ENCODE assay signal across 17 cellular contexts in genomic region chr2:23843051-23843976, GRCh38.
DNase-seq lines count a peak whose midpoint lies in the region; ATAC-seq and TF ChIP-seq lines count a peak whose summit lies in the region.
"Had no signal": no experiment of that assay in that cellular context is flagged by ENCODE, and none has a peak within 500 bp of the region (broad histone marks: within the 10 kb centered on the region; RNA-seq: fewer than 3 reads in every experiment).

No MANE protein-coding gene starts in this region.

- WGBS in H9 (ENCODE audit: extremely low coverage, insufficient read length, low lambda C conversion rate): no CpG with 5 or more reads among the region's 7 CpGs
- 47% methylated on average over 2 of the region's 7 CpGs for WGBS in right lobe of liver (ENCODE audit: insufficient coverage, low coverage, low lambda C conversion rate, missing lambda C conversion rate)

- peaks cover 9 to 15% of the 10 kb centered on the region in 2 experiments for H3K4me1 Mint-ChIP-seq in H9
- H3K4me1 Mint-ChIP-seq in dendritic cell treated with granulocyte-macrophage colony-stimulating factor and Interleukin-4, amounts not matched to agents 40 ng/mL and 50 ng/mL, for 4 days (ENCODE audit: low read depth): peaks cover 7% of the 10 kb centered on the region

- H3K56ac ChIP-seq in H9 (ENCODE audit: insufficient read length, low read depth, low read length): no peak overlapping the region

- no peak for TF ChIP-seq POLR2A in right lobe of liver (IDR thresholded peaks at IDR 0.05)

- peak; percentile 56 to 87 (median 68) for ATAC-seq in right lobe of liver
- ATAC-seq: T-helper 17 cell had no signal

- no peak overlapping the region for H3K4me3 Mint-ChIP-seq in H9
- H3K4me3 Mint-ChIP-seq in dendritic cell treated with granulocyte-macrophage colony-stimulating factor and Interleukin-4, amounts not matched to agents 40 ng/mL and 50 ng/mL, for 4 days: no peak overlapping the region
- H3K4me3 Mint-ChIP-seq: T-helper 17 cell, type B pancreatic cell had no signal

- H3K27me3 ChIP-seq in ACC112 (ENCODE audit: insufficient read depth, low read length) (no peaks in the 10 kb centered on the region), H9 (ENCODE audit: insufficient read depth, low read length) (no peaks in the 10 kb centered on the region), right lobe of liver (no peaks in the 10 kb centered on the region)
- H3K27me3 ChIP-seq: BLaER1, ovary had no signal

- H2AFZ ChIP-seq in ACC112 (ENCODE audit: low read length, unreplicated experiment) (peak overlapping the region; percentile 24), H9 (ENCODE audit: low read length) (no peak overlapping the region)

- H3K23ac ChIP-seq in H9 (ENCODE audit: insufficient read length, low read depth, low read length): no peak overlapping the region

- H4K8ac ChIP-seq in H9 (replicated peaks; ENCODE audit: insufficient read length, low read depth, low read length): no peak overlapping the region

- H3K79me2 ChIP-seq in ACC112 (ENCODE audit: control insufficient read depth, insufficient read depth, low read length, unreplicated experiment) (peaks cover 6% of the 10 kb centered on the region), H9 (ENCODE audit: insufficient read depth, low read length) (no peaks in the 10 kb centered on the region)

- H3K4ac ChIP-seq in H9 (ENCODE audit: low read depth, low read length): no peak overlapping the region

- H3K14ac ChIP-seq in H9 (ENCODE audit: insufficient read depth, low read length): no peak overlapping the region

- no peak overlapping the region for H2BK15ac ChIP-seq in H9 (ENCODE audit: low read depth, low read length)

- H2BK12ac ChIP-seq in H9 (ENCODE audit: insufficient read length, low read depth, low read length): no peak overlapping the region

- H3K9me3 ChIP-seq in H9 (ENCODE audit: control insufficient read depth, low read depth, low read length) (no peaks in the 10 kb centered on the region), right lobe of liver (no peaks in the 10 kb centered on the region)
- H3K9me3 ChIP-seq: ovary had no signal

- H3T11ph ChIP-seq in H9 (ENCODE audit: low read length): no peak overlapping the region

- peaks cover 16 to 34% (median 17%) of the 10 kb centered on the region in 3 experiments for H3K36me3 Mint-ChIP-seq in H9 (ENCODE audit: insufficient read depth in 1 of 3, low read depth in 3 of 3)
- peaks cover 77% of the 10 kb centered on the region for H3K36me3 Mint-ChIP-seq in dendritic cell treated with granulocyte-macrophage colony-stimulating factor and Interleukin-4, amounts not matched to agents 40 ng/mL and 50 ng/mL, for 4 days (ENCODE audit: low read depth)

- H3K9me3 Mint-ChIP-seq in H9: peaks cover 4 to 5% of the 10 kb centered on the region in 2 experiments; a peak in 3 of 5 replicates
- H3K9me3 Mint-ChIP-seq in dendritic cell treated with granulocyte-macrophage colony-stimulating factor and Interleukin-4, amounts not matched to agents 40 ng/mL and 50 ng/mL, for 4 days: no peaks in the 10 kb centered on the region

- H3K27ac ChIP-seq in ACC112 (ENCODE audit: low read depth, low read length) (peak overlapping the region; percentile 52), H9 (ENCODE audit: insufficient read length, low read depth, low read length) (no peak overlapping the region), right lobe of liver (no peak overlapping the region)
- H3K27ac ChIP-seq: BLaER1, ovary had no signal

- peak overlapping the region; percentile 23 for H2BK120ac ChIP-seq in H9 (ENCODE audit: low read depth, low read length, poor library complexity, severe bottlenecking)

- H4K20me1 ChIP-seq in H9 (ENCODE audit: control insufficient read depth, insufficient read depth, insufficient read length): no peaks in the 10 kb centered on the region
- H4K20me1 ChIP-seq: BLaER1 had no signal

- H3K9ac ChIP-seq in H9 (ENCODE audit: extremely low read depth, insufficient read length, low read length): no peak overlapping the region
- H3K9ac ChIP-seq: BLaER1 had no signal

- H3K4me1 ChIP-seq in ACC112 (ENCODE audit: control insufficient read depth, insufficient read depth, low read length, unreplicated experiment): peaks cover 6% of the 10 kb centered on the region
- no peaks in the 10 kb centered on the region for H3K4me1 ChIP-seq in H9 (ENCODE audit: insufficient read depth, low read length)
- no peaks in the 10 kb centered on the region for H3K4me1 ChIP-seq in right lobe of liver
- H3K4me1 ChIP-seq: BLaER1 had no signal

- no peaks in the 10 kb centered on the region for H3K23me2 ChIP-seq in H9 (ENCODE audit: insufficient read length, low read depth, low read length, poor library complexity, severe bottlenecking)

- H3K27ac Mint-ChIP-seq in H9: peak overlapping the region; percentile 15 to 83 (median 27); a peak in 5 of 7 replicates
- peak overlapping the region; percentile 15 for H3K27ac Mint-ChIP-seq in dendritic cell treated with granulocyte-macrophage colony-stimulating factor and Interleukin-4, amounts not matched to agents 40 ng/mL and 50 ng/mL, for 4 days
- H3K27ac Mint-ChIP-seq: type B pancreatic cell had no signal

- H3K4me3 ChIP-seq in ACC112 (ENCODE audit: low read depth, low read length): peak overlapping the region; percentile 29
- H3K4me3 ChIP-seq in right lobe of liver: no peak overlapping the region
- H3K4me3 ChIP-seq: BLaER1, ovary had no signal

- H2BK20ac ChIP-seq in H9 (ENCODE audit: low read depth, low read length, poor library complexity, severe bottlenecking): no peak overlapping the region

- no peaks in the 10 kb centered on the region for H3K79me1 ChIP-seq in H9 (ENCODE audit: insufficient read depth, low read depth, low read length, poor library complexity, severe bottlenecking)

- no peak overlapping the region for H4K91ac ChIP-seq in H9 (ENCODE audit: insufficient read length, low read depth, low read length)

- H2BK5ac ChIP-seq in H9 (ENCODE audit: insufficient read length, low read length): no peak overlapping the region

- TF ChIP-seq CTCF in H9 (conservative IDR thresholded peaks at IDR 0.05) (no peak), right lobe of liver (IDR thresholded peaks at IDR 0.05) (no peak)

- H3K4me2 ChIP-seq in H9 (ENCODE audit: insufficient read depth, insufficient read length, low read length): no peak overlapping the region
- H3K4me2 ChIP-seq: BLaER1 had no signal

- H4K5ac ChIP-seq in H9 (ENCODE audit: insufficient read length, low read depth, low read length): no peak overlapping the region

- intact Hi-C loops in dendritic cell treated with granulocyte-macrophage colony-stimulating factor and Interleukin-4, amounts not matched to agents 40 ng/mL and 50 ng/mL, for 4 days (cut with micrococcal nuclease): no loop called here
- intact Hi-C loops in right lobe of liver (cut with DNase I): no loop called here

- peaks cover 10% of the 10 kb centered on the region for H3K36me3 ChIP-seq in ACC112 (ENCODE audit: insufficient read depth, low read length)
- H3K36me3 ChIP-seq in right lobe of liver: no peaks in the 10 kb centered on the region
- H3K36me3 ChIP-seq: ovary had no signal

- no peak for DNase-seq in H9
- DNase-seq in right lobe of liver: no peak
- no peak for DNase-seq in cortex of kidney (lab: John Stamatoyannopoulos, UW)
- no peak for DNase-seq in SK-N-DZ (ENCODE audit: low spot score)
- DNase-seq in NCI-H774 (lab: John Stamatoyannopoulos, UW): no peak
- no peak for DNase-seq in NCI-H82 treated with DMSO at 0.1 percent for 48 hours (lab: John Stamatoyannopoulos, UW; ENCODE audit: unreplicated experiment)
- DNase-seq: activated CD4-positive, alpha-beta T cell treated with anti-CD3 and anti-CD28 coated beads, Interleukin-2, amount 50 U/mL, for 1 hour; KBM-7; NCI-H1417 treated with DMSO at 0.1 percent for 48 hours; NCI-H524; ovary; stimulated activated CD4-positive, alpha-beta T cell treated with anti-CD3 and anti-CD28 coated beads, Interleukin-15, amount 100 ng/mL, for 24 hours; T-helper 17 cell had no signal

- no peaks in the 10 kb centered on the region for H3K27me3 Mint-ChIP-seq in H9 (ENCODE audit: low read depth)
- no peaks in the 10 kb centered on the region for H3K27me3 Mint-ChIP-seq in dendritic cell treated with granulocyte-macrophage colony-stimulating factor and Interleukin-4, amounts not matched to agents 40 ng/mL and 50 ng/mL, for 4 days
- H3K27me3 Mint-ChIP-seq: T-helper 17 cell, type B pancreatic cell had no signal

- H3K18ac ChIP-seq in H9 (ENCODE audit: insufficient read length, low read depth, low read length): no peak overlapping the region

- H2AK5ac ChIP-seq in H9 (ENCODE audit: insufficient read length, low read length): no peak overlapping the region
